Comparison of ENCODE assay signal across 17 cellular contexts in the genomic region with DNA sequence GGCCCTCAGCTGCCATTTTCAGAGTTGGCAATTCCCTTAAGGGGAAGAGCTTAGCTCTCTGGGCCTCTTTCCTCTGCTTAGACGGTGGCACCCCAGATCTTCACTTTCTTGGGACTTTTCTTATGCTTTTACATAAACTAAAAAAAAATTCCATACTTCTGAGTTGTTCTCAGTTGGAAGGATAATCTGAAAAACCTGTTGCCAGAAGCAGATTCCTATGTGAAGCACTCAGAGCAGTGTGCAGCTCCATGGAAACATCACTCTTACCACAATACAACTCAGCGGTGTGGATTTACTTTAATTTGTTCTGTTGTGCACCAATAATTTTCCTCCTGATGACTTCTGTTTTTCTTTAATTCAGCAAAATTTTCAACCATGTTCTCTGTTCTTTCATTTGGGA. TPM values are rescaled to one million over a fixed set of nuclear protein-coding genes. Genes with fewer than 3 reads are reported as not detected.
DNase-seq lines count a peak whose midpoint lies in the region; ATAC-seq and TF ChIP-seq lines count a peak whose summit lies in the region.
"Had no signal": no experiment of that assay in that cellular context is flagged by ENCODE, and none has a peak within 500 bp of the region (broad histone marks: within the 10 kb centered on the region; RNA-seq: fewer than 3 reads in every experiment).

No MANE protein-coding gene starts in this region.

- no peaks in the 10 kb centered on the region for H3K4me1 Mint-ChIP-seq in H9
- H3K4me1 Mint-ChIP-seq: CD8-positive, alpha-beta memory T cell had no signal

- no peak overlapping the region for H3K56ac ChIP-seq in H9 (ENCODE audit: insufficient read length, low read depth, low read length)

- H3K4me1 ChIP-seq in H9 (ENCODE audit: insufficient read depth, low read length), result no peaks in the 10 kb centered on the region
- peaks cover 5% of the 10 kb centered on the region for H3K4me1 ChIP-seq in vagina
- H3K4me1 ChIP-seq: ascending aorta, spleen had no signal

- WGBS in H9 (ENCODE audit: extremely low coverage, insufficient read length, low lambda C conversion rate), result no CpG with 5 or more reads among the region's 2 CpGs

- DNase-seq in H9 (no peak), astrocyte of the cerebellum (ENCODE audit: low read depth) (peak; percentile 82), iris pigment epithelial cell (ENCODE audit: low read depth) (peak; percentile 63), vagina (ENCODE audit: extremely low spot score in 2 of 2) (no peak), foreskin melanocyte (no peak)
- DNase-seq: activated CD8-positive, alpha-beta T cell treated with anti-CD3 and anti-CD28 coated beads, Interleukin-2, amount 10 ng/mL, durations not matched to agents 7 days and 5 days; CD8-positive, alpha-beta memory T cell; NCI-H187; NCI-H510A treated with DMSO at 0.1 percent for 48 hours; OCI-M1; spleen; stimulated activated naive CD8-positive, alpha-beta T cell treated with anti-CD3 and anti-CD28 coated beads, Interleukin-15, Interleukin-2, amounts not matched to agents 100 U/mL and 50 U/mL, for 24 hours had no signal

- H3K9me3 ChIP-seq in H9 (ENCODE audit: control insufficient read depth, low read depth, low read length), result no peaks in the 10 kb centered on the region
- no peaks in the 10 kb centered on the region for H3K9me3 ChIP-seq in vagina
- H3K9me3 ChIP-seq: ascending aorta, spleen had no signal

- H4K20me1 ChIP-seq in H9 (ENCODE audit: control insufficient read depth, insufficient read depth, insufficient read length), result no peaks in the 10 kb centered on the region

- H4K8ac ChIP-seq in H9 (replicated peaks; ENCODE audit: insufficient read length, low read depth, low read length), result no peak overlapping the region

- TF ChIP-seq CTCF in H9 (conservative IDR thresholded peaks at IDR 0.05) (no peak), astrocyte of the cerebellum (IDR thresholded peaks at IDR 0.05; ENCODE audit: low read depth, low read length, missing control alignments) (no peak), vagina (IDR thresholded peaks at IDR 0.05) (no peak)

- no peaks in the 10 kb centered on the region for H3K27me3 ChIP-seq in H9 (ENCODE audit: insufficient read depth, low read length)
- no peaks in the 10 kb centered on the region for H3K27me3 ChIP-seq in vagina
- H3K27me3 ChIP-seq: ascending aorta, spleen had no signal

- H3K14ac ChIP-seq in H9 (ENCODE audit: insufficient read depth, low read length), result no peak overlapping the region

- no peak overlapping the region for H3K23ac ChIP-seq in H9 (ENCODE audit: insufficient read length, low read depth, low read length)

- no peaks in the 10 kb centered on the region for H3K79me2 ChIP-seq in H9 (ENCODE audit: insufficient read depth, low read length)

- no peak overlapping the region for H3K18ac ChIP-seq in H9 (ENCODE audit: insufficient read length, low read depth, low read length)

- H2BK12ac ChIP-seq in H9 (ENCODE audit: insufficient read length, low read depth, low read length), result no peak overlapping the region

- H3K27ac ChIP-seq in H9 (ENCODE audit: insufficient read length, low read depth, low read length) (no peak overlapping the region), vagina (peak overlapping the region; percentile 21)
- H3K27ac ChIP-seq: ascending aorta, spleen had no signal

- H3K36me3 ChIP-seq in vagina, result no peaks in the 10 kb centered on the region
- H3K36me3 ChIP-seq: ascending aorta, spleen had no signal

- in situ Hi-C loops in astrocyte of the cerebellum (cut with HindIII; ENCODE audit: low sequenced_read_pairs), result no loop called here

- H3K27me3 Mint-ChIP-seq in H9 (ENCODE audit: low read depth), result no peaks in the 10 kb centered on the region

- H2AK5ac ChIP-seq in H9 (ENCODE audit: insufficient read length, low read length), result no peak overlapping the region

- no peak overlapping the region for H3K4ac ChIP-seq in H9 (ENCODE audit: low read depth, low read length)

- H3K4me3 ChIP-seq in astrocyte of the cerebellum (ENCODE audit: low read depth, low read length) (no peak overlapping the region), vagina (no peak overlapping the region)
- H3K4me3 ChIP-seq: ascending aorta, spleen had no signal

- no peaks in the 10 kb centered on the region for H3K36me3 Mint-ChIP-seq in H9 (ENCODE audit: insufficient read depth in 1 of 3, low read depth in 3 of 3)
- H3K36me3 Mint-ChIP-seq: CD8-positive, alpha-beta memory T cell had no signal

- no peak overlapping the region for H3K9ac ChIP-seq in H9 (ENCODE audit: extremely low read depth, insufficient read length, low read length)

- no peak overlapping the region for H3T11ph ChIP-seq in H9 (ENCODE audit: low read length)

- ATAC-seq in HG02623 (IDR thresholded peaks at IDR 0.05; ENCODE audit: unreplicated experiment) (no peak), GM18909 (IDR thresholded peaks at IDR 0.05; ENCODE audit: poor library complexity, unreplicated experiment) (no peak)
- ATAC-seq: activated CD8-positive, alpha-beta T cell treated with anti-CD3 and anti-CD28 coated beads, Interleukin-2, amount 10 ng/mL, durations not matched to agents 7 days and 5 days; stimulated activated naive CD8-positive, alpha-beta T cell treated with anti-CD3 and anti-CD28 coated beads, Interleukin-15, Interleukin-2, amounts not matched to agents 100 U/mL and 50 U/mL, for 24 hours had no signal

- H3K9me3 Mint-ChIP-seq in H9, result no peaks in the 10 kb centered on the region
- H3K9me3 Mint-ChIP-seq: activated T-helper 2 cell treated with anti-CD3 and anti-CD28 coated beads, Interferon-gamma antibody, Interleukin-2, Interleukin-4, amounts not matched to agents 10 μg/mL and 5 μg/mL and 100 μg/mL, durations not matched to agents 14 hours and 24 hours and 36 hours had no signal

- H4K5ac ChIP-seq in H9 (ENCODE audit: insufficient read length, low read depth, low read length), result no peak overlapping the region

- H3K4me2 ChIP-seq in H9 (ENCODE audit: insufficient read depth, insufficient read length, low read length), result no peak overlapping the region

- H2AFZ ChIP-seq in H9 (ENCODE audit: low read length), result peak overlapping the region; percentile 16

- no peak overlapping the region for H2BK15ac ChIP-seq in H9 (ENCODE audit: low read depth, low read length)

- H4K91ac ChIP-seq in H9 (ENCODE audit: insufficient read length, low read depth, low read length), result no peak overlapping the region

- H3K23me2 ChIP-seq in H9 (ENCODE audit: insufficient read length, low read depth, low read length, poor library complexity, severe bottlenecking), result no peaks in the 10 kb centered on the region

- no peak overlapping the region for H2BK20ac ChIP-seq in H9 (ENCODE audit: low read depth, low read length, poor library complexity, severe bottlenecking)

- H2BK120ac ChIP-seq in H9 (ENCODE audit: low read depth, low read length, poor library complexity, severe bottlenecking), result no peak overlapping the region

- no peak overlapping the region for H3K27ac Mint-ChIP-seq in H9
- H3K27ac Mint-ChIP-seq: activated CD8-positive, alpha-beta T cell treated with anti-CD3 and anti-CD28 coated beads, Interleukin-2, amount 10 ng/mL, durations not matched to agents 7 days and 5 days; activated T-helper 2 cell treated with anti-CD3 and anti-CD28 coated beads, Interferon-gamma antibody, Interleukin-2, Interleukin-4, amounts not matched to agents 10 μg/mL and 5 μg/mL and 100 μg/mL, durations not matched to agents 14 hours and 24 hours and 36 hours; CD8-positive, alpha-beta memory T cell had no signal

- no peaks in the 10 kb centered on the region for H3K79me1 ChIP-seq in H9 (ENCODE audit: insufficient read depth, low read depth, low read length, poor library complexity, severe bottlenecking)

- intact Hi-C loops in vagina (cut with DNase I), result no loop called here

- no peak overlapping the region for H3K4me3 Mint-ChIP-seq in H9
- H3K4me3 Mint-ChIP-seq: activated CD8-positive, alpha-beta T cell treated with anti-CD3 and anti-CD28 coated beads, Interleukin-2, amount 10 ng/mL, durations not matched to agents 7 days and 5 days; CD8-positive, alpha-beta memory T cell had no signal

- no peak overlapping the region for H2BK5ac ChIP-seq in H9 (ENCODE audit: insufficient read length, low read length)

- TF ChIP-seq POLR2A in vagina (IDR thresholded peaks at IDR 0.05), result no peak

RNA-seq across cellular contexts. Expression of a gene that starts 44.1 kb away (rescaled TPM):
- total RNA-seq in H9 (2021), result not detected in 2 replicates
- not detected for total RNA-seq in vagina
- total RNA-seq: activated CD8-positive, alpha-beta T cell treated with anti-CD3 and anti-CD28 coated beads, Interleukin-2, amount 10 ng/mL, durations not matched to agents 7 days and 5 days; activated T-helper 2 cell treated with anti-CD3 and anti-CD28 coated beads, Interferon-gamma antibody, Interleukin-2, Interleukin-4, amounts not matched to agents 10 μg/mL and 5 μg/mL and 100 μg/mL, durations not matched to agents 14 hours and 24 hours and 36 hours; ascending aorta; CD8-positive, alpha-beta memory T cell; osteocyte; spleen had no signal

Comparison
In these comparisons a context has a peak if more than half of its experiments do, and no peak if none do; other contexts are left out.
1. DNase-seq: peak in astrocyte of the cerebellum (single experiment) and iris pigment epithelial cell (single experiment); none in H9 (single experiment), vagina (0 of 2) and foreskin melanocyte (single experiment).